8 cellular contexts compared by ENCODE assay signal in genomic region chr1:27395441-27396195, GRCh38. TPM values are rescaled to one million over a fixed set of nuclear protein-coding genes. Genes with fewer than 3 reads are reported as not detected.
A peak's percentile ranks its signal among the peaks of the same experiment; 100 is the strongest.
DNase-seq lines count a peak whose midpoint lies in the region; ATAC-seq and TF ChIP-seq lines count a peak whose summit lies in the region.

No MANE protein-coding gene starts in this region.

- H3K9ac ChIP-seq in GM23248 = no peak overlapping the region; the same call in 1 of the 2 replicates
- no peak overlapping the region for H3K9ac ChIP-seq in liver (ENCODE audit: low read depth in 1 of 2, low read length in 2 of 2)

- POLR2A ChIA-PET in activated CD4-positive, alpha-beta T cell treated with anti-CD3 and anti-CD28 coated beads for 36 hours (lab: Charles Lee) = interaction anchor here (1.1 kb wide), 1 partner anchor 185 kb away, joined by 3 read pairs; no protein-coding TSS in a partner anchor

- in situ Hi-C loops in GM23248 (cut with MboI) = no loop called here

- H3K27me3 ChIP-seq in GM23248 (replicated peaks; ENCODE audit: insufficient read depth) = no peaks in the 10 kb centered on the region
- H3K27me3 ChIP-seq in liver (ENCODE audit: control insufficient read depth in 4 of 4, insufficient read depth in 4 of 4, low read length in 3 of 4) = no peaks in the 10 kb centered on the region

- H3K36me3 ChIP-seq in GM23248 (ENCODE audit: low read depth) = no peaks in the 10 kb centered on the region
- no peaks in the 10 kb centered on the region for H3K36me3 ChIP-seq in liver (ENCODE audit: control insufficient read depth in 4 of 4, insufficient read depth in 3 of 4, low read depth in 1 of 4, low read length in 3 of 4)

- CTCF ChIA-PET in activated CD4-positive, alpha-beta T cell treated with anti-CD3 and anti-CD28 coated beads for 36 hours (lab: Charles Lee) = interaction anchor here (0.5 to 7.2 kb wide), 45 partner anchors 10 to 350 kb away, joined by 3 to 192 read pairs (median 4); partner anchors contain the start of genes AHDC1, MAP3K6, SYTL1 and WASF2

- ATAC-seq in activated CD4-positive, alpha-beta T cell treated with anti-CD3 and anti-CD28 coated beads for 36 hours = peak; percentile 42
- ATAC-seq in HG03045 (IDR thresholded peaks at IDR 0.05; ENCODE audit: unreplicated experiment) = no peak

- H2AFZ ChIP-seq in GM23248 = no peak overlapping the region

- peaks cover 6% of the 10 kb centered on the region; the same call in 1 of the 2 replicates for H3F3A ChIP-seq in GM23248 (ENCODE audit: insufficient read depth)

- H3K27ac ChIP-seq in GM23248 (peak overlapping the region; percentile 28), liver (ENCODE audit: low read depth in 1 of 2, low read length in 2 of 2) (no peak overlapping the region)

- 1 to 3% methylated on average over 9 to 10 of the region's 10 CpGs for WGBS in GM23248 (ENCODE audit: low coverage in 1 of 2, low lambda C conversion rate in 2 of 2, missing lambda C conversion rate in 2 of 2), 2 experiments
- WGBS in liver = 3% methylated on average over 10 of the region's 10 CpGs

- no peaks in the 10 kb centered on the region for H3K9me2 ChIP-seq in GM23248 (ENCODE audit: insufficient read depth)

- no peaks in the 10 kb centered on the region for H3K9me3 Mint-ChIP-seq in activated CD4-positive, alpha-beta T cell treated with anti-CD3 and anti-CD28 coated beads for 36 hours (ENCODE audit: low read depth)

- intact Hi-C loops in activated CD4-positive, alpha-beta T cell treated with anti-CD3 and anti-CD28 coated beads for 36 hours (cut with DNase I, micrococcal nuclease) = loop anchor here in 1 of 2 experiments (1.0 kb wide), 2 partner anchors 63 to 95 kb away; no protein-coding TSS in a partner anchor

- DNase-seq in Ammon's horn (ENCODE audit: low spot score) = peak; percentile 69
- peak; percentile 82 for DNase-seq in GM23248
- peak; percentile 82 for DNase-seq in NCI-H2227 (lab: John Stamatoyannopoulos, UW; ENCODE audit: unreplicated experiment)
- peak; percentile 89 for DNase-seq in activated CD4-positive, alpha-beta T cell treated with anti-CD3 and anti-CD28 coated beads for 36 hours
- DNase-seq in cerebellar cortex (ENCODE audit: low spot score) = peak; percentile 89
- peak; percentile 54 to 67 (median 64) for DNase-seq in stimulated activated CD4-positive, alpha-beta T cell treated with anti-CD3 and anti-CD28 coated beads, TNF-alpha, amount 100 ng/mL, for 4 hours (ENCODE audit: low read depth in 3 of 3)

- peaks cover 12% of the 10 kb centered on the region for H3K4me1 ChIP-seq in GM23248 (ENCODE audit: insufficient read depth)
- peaks cover 5 to 12% (median 8%) of the 10 kb centered on the region in 4 donors for H3K4me1 ChIP-seq in liver (ENCODE audit: control insufficient read depth in 4 of 4, insufficient read depth in 4 of 4, low read length in 3 of 4)

- H3K9me3 ChIP-seq in GM23248 (ENCODE audit: low read depth) = no peaks in the 10 kb centered on the region
- H3K9me3 ChIP-seq in liver (ENCODE audit: control insufficient read depth in 4 of 4, low read length in 3 of 4) = no peaks in the 10 kb centered on the region

- no peaks in the 10 kb centered on the region for H3K36me3 Mint-ChIP-seq in activated CD4-positive, alpha-beta T cell treated with anti-CD3 and anti-CD28 coated beads for 36 hours (ENCODE audit: low read depth)

- peak; percentile 95 for TF ChIP-seq CTCF in liver (IDR thresholded peaks at IDR 0.05; ENCODE audit: low read depth, low read length, missing input control)

- H3K27me3 Mint-ChIP-seq in activated CD4-positive, alpha-beta T cell treated with anti-CD3 and anti-CD28 coated beads for 36 hours = no peaks in the 10 kb centered on the region

- no peak overlapping the region for H3K4me3 ChIP-seq in GM23248
- no peak overlapping the region for H3K4me3 ChIP-seq in liver (ENCODE audit: low read depth in 1 of 3, low read length in 3 of 3)

- H3K4me1 Mint-ChIP-seq in activated CD4-positive, alpha-beta T cell treated with anti-CD3 and anti-CD28 coated beads for 36 hours = peaks cover 14% of the 10 kb centered on the region

- H3K27ac Mint-ChIP-seq in activated CD4-positive, alpha-beta T cell treated with anti-CD3 and anti-CD28 coated beads for 36 hours = no peak overlapping the region

- no peak overlapping the region for H3K4me3 Mint-ChIP-seq in activated CD4-positive, alpha-beta T cell treated with anti-CD3 and anti-CD28 coated beads for 36 hours

- TF ChIP-seq RAD21 in liver (IDR thresholded peaks at IDR 0.05) = peak; percentile 91 to 92

- no peaks in the 10 kb centered on the region for H3K79me2 ChIP-seq in GM23248 (ENCODE audit: insufficient read depth)

- H4K20me1 ChIP-seq in GM23248 (ENCODE audit: insufficient read depth) = no peaks in the 10 kb centered on the region

- no peak overlapping the region for H3K4me2 ChIP-seq in GM23248 (ENCODE audit: unreplicated experiment)

TF ChIP-seq in liver, 16 proteins besides CTCF, POLR2A, EP300 and RAD21:
- TF ChIP-seq, protein P1, sequence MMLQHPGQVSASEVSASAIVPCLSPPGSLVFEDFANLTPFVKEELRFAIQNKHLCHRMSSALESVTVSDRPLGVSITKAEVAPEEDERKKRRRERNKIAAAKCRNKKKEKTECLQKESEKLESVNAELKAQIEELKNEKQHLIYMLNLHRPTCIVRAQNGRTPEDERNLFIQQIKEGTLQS (IDR thresholded peaks at IDR 0.05) = no peak
- TF ChIP-seq GABPA (IDR thresholded peaks at IDR 0.05 in 1 of 2, conservative IDR thresholded peaks at IDR 0.05 in 1 of 2) (no peak), TAF1 (conservative IDR thresholded peaks at IDR 0.05) (no peak), ZBTB33 (IDR thresholded peaks at IDR 0.05) (no peak), RXRA (IDR thresholded peaks at IDR 0.05) (peak in 1 of 2 donors; percentile 23)
TF ChIP-seq in liver: peak in this region for 1.

RNA-seq across cellular contexts. Expression of gene GPR3, which starts 3.2 kb away (rescaled TPM):
- total RNA-seq in GM23248 (2014; rRNA removed; shearing (Covaris generic)) = 0.32 and 0.38 TPM in 2 replicates
- polyA plus RNA-seq in GM23248 (2016; fragmentation: Nextera tagmentation; extraction: Ambion mirVana) = 1.6 and 1.8 TPM in 2 replicates
- total RNA-seq in activated CD4-positive, alpha-beta T cell treated with anti-CD3 and anti-CD28 coated beads for 36 hours = 1 to 10 TPM; 1.1 to 1.3 TPM
- total RNA-seq in liver = under 1 TPM in 1 of 2 donors, not detected in 1; under 0.01 TPM
- under 1 TPM in 1 of 2 donors, not detected in 1; 0.30 TPM for polyA plus RNA-seq in liver

RNA-seq across cellular contexts. Expression of gene CD164L2, which starts 12.5 kb away (rescaled TPM):
- not detected in 2 replicates for total RNA-seq in GM23248 (2014; rRNA removed; shearing (Covaris generic))
- polyA plus RNA-seq in GM23248 (2016; fragmentation: Nextera tagmentation; extraction: Ambion mirVana) = not detected in 2 replicates
- total RNA-seq in activated CD4-positive, alpha-beta T cell treated with anti-CD3 and anti-CD28 coated beads for 36 hours = not detected
- not detected for total RNA-seq in liver
- polyA plus RNA-seq in liver = not detected

RNA-seq across cellular contexts. Expression of gene FCN3, which starts 21.0 kb away (rescaled TPM):
- total RNA-seq in GM23248 (2014; rRNA removed; shearing (Covaris generic)) = not detected in 2 replicates
- polyA plus RNA-seq in GM23248 (2016; fragmentation: Nextera tagmentation; extraction: Ambion mirVana) (not detected in 2 replicates), liver (100 to 1,000 TPM; 127 to 310 TPM)
- total RNA-seq in activated CD4-positive, alpha-beta T cell treated with anti-CD3 and anti-CD28 coated beads for 36 hours = not detected
- 100 to 1,000 TPM in 1 of 2 donors, 10 to 100 TPM in 1; 87.3 to 146 TPM for total RNA-seq in liver

RNA-seq across cellular contexts. Expression of gene MAP3K6, which starts 28.9 kb away (rescaled TPM):
- 31.5 and 40.3 TPM in 2 replicates for total RNA-seq in GM23248 (2014; rRNA removed; shearing (Covaris generic))
- polyA plus RNA-seq in GM23248 (2016; fragmentation: Nextera tagmentation; extraction: Ambion mirVana) (13.7 and 17.9 TPM in 2 replicates), liver (1 to 10 TPM; 3.4 to 4.6 TPM)
- total RNA-seq in activated CD4-positive, alpha-beta T cell treated with anti-CD3 and anti-CD28 coated beads for 36 hours = 1 to 10 TPM; 6.5 to 8.8 TPM
- total RNA-seq in liver = 1 to 10 TPM; 1.3 to 8.3 TPM

RNA-seq across cellular contexts. Expression of gene SYTL1, which starts 53.8 kb away (rescaled TPM):
- total RNA-seq in GM23248 (2014; rRNA removed; shearing (Covaris generic)) = not detected in 2 replicates
- polyA plus RNA-seq in GM23248 (2016; fragmentation: Nextera tagmentation; extraction: Ambion mirVana) (not detected in 2 replicates), liver (under 1 TPM; 0.73 to 0.93 TPM)
- 10 to 100 TPM; 21.4 to 26.1 TPM for total RNA-seq in activated CD4-positive, alpha-beta T cell treated with anti-CD3 and anti-CD28 coated beads for 36 hours
- total RNA-seq in liver = 1 to 10 TPM; 1.9 to 3.9 TPM

Comparison
In these comparisons a context has a peak if more than half of its experiments do, and no peak if none do; other contexts are left out.
1. RNA of gene FCN3, which starts 21.0 kb away (total RNA-seq): 87.3 to 146 TPM in liver; not detected in GM23248 and not detected in activated CD4-positive, alpha-beta T cell treated with anti-CD3 and anti-CD28 coated beads for 36 hours; every median in the first group is over 10 times any median in the second.
2. Peak in every context shown above with its lines, with median percentiles within 50 percentile points of each other: DNase-seq.